11 cellular contexts compared by ENCODE assay signal in the genomic region with DNA sequence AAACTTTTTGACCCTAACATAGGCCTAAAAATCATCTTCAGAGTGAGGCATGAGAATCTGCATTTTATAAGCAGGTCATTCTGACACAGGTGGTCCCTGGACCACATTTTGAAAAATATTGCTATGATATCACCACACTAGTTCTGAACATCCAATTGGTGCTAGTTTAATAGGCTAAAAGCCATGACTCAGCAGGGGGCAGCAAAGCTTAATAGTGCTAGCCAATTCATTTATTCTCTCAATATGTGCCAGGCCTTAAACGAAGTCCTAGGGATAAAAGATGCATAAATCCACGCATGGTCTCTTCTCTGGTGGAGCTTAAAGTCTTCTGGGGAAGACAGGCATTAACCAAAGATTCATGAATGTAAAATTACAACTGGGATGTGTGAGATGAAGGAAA. TPM values are rescaled to one million over a fixed set of nuclear protein-coding genes. Genes with fewer than 3 reads are reported as not detected.
DNase-seq lines count a peak whose midpoint lies in the region; ATAC-seq and TF ChIP-seq lines count a peak whose summit lies in the region.
"Had no signal": no experiment of that assay in that cellular context is flagged by ENCODE, and none has a peak within 500 bp of the region (broad histone marks: within the 10 kb centered on the region; RNA-seq: fewer than 3 reads in every experiment).

No MANE protein-coding gene starts in this region.

- intact Hi-C loops in posterior vena cava (cut with DNase I): no loop called here

- no peaks in the 10 kb centered on the region for H3K27me3 ChIP-seq in lung (ENCODE audit: control insufficient read depth, insufficient read depth)

- DNase-seq in DMS53 treated with DMSO at 0.1 percent for 48 hours (lab: John Stamatoyannopoulos, UW; ENCODE audit: unreplicated experiment) (peak; percentile 16), amniotic stem cell (lab: John Stamatoyannopoulos, UW) (peak; percentile 10), lung (ENCODE audit: low spot score) (no peak), NCI-H1092 treated with DMSO at 0.1 percent for 48 hours (lab: John Stamatoyannopoulos, UW) (no peak), posterior vena cava (ENCODE audit: low spot score) (no peak)
- DNase-seq: activated CD4-positive, alpha-beta memory T cell treated with anti-CD3 and anti-CD28 coated beads, Interleukin-2, amount 10 ng/mL, durations not matched to agents 7 days and 5 days; left ventricle myocardium superior; stimulated activated naive B cell treated with anti-CD40 and anti-IgM and Interleukin-4, amounts not matched to agents 10 μg/mL and 1 μg/mL and 100 μg/mL, for 72 hours had no signal

- ATAC-seq in lung (ENCODE audit: insufficient read depth, low FRiP score): no peak
- ATAC-seq in GM19324 (IDR thresholded peaks at IDR 0.05; ENCODE audit: low FRiP score, unreplicated experiment): no peak
- ATAC-seq in GM18870 (IDR thresholded peaks at IDR 0.05; ENCODE audit: unreplicated experiment): no peak
- ATAC-seq: left ventricle myocardium superior had no signal

- no peak overlapping the region for H3K27ac ChIP-seq in lung (ENCODE audit: low read depth in 1 of 2, low read length in 1 of 2)

- TF ChIP-seq RAD21 in Ishikawa (IDR thresholded peaks at IDR 0.05; ENCODE audit: low read depth): peak; percentile 50

- no peaks in the 10 kb centered on the region for H3K4me1 ChIP-seq in lung (ENCODE audit: control insufficient read depth in 2 of 2, insufficient read depth in 2 of 2, low read length in 2 of 2)

- no peaks in the 10 kb centered on the region for H3K36me3 ChIP-seq in lung (ENCODE audit: control insufficient read depth in 2 of 2, insufficient read depth in 2 of 2, low read length in 2 of 2)

- TF ChIP-seq CTCF in lung (IDR thresholded peaks at IDR 0.05; ENCODE audit: control extremely low read depth, extremely low read depth): peak; percentile 27

- WGBS in lung, 2 donors: 28 to 44% methylated on average over 2 of the region's 2 CpGs

- H3K4me3 ChIP-seq in lung: no peak overlapping the region

- H3K9me3 ChIP-seq in lung (ENCODE audit: control insufficient read depth in 2 of 2, insufficient read depth in 1 of 2, low read length in 1 of 2): no peaks in the 10 kb centered on the region

- no peak for TF ChIP-seq EP300 in Ishikawa (IDR thresholded peaks at IDR 0.05; ENCODE audit: borderline replicate concordance)

TF ChIP-seq in Ishikawa, 13 proteins besides CTCF, POLR2A, EP300 and RAD21:
- TF ChIP-seq CREB1 (IDR thresholded peaks at IDR 0.05; ENCODE audit: low read depth): no peak
- no peak for TF ChIP-seq FOXM1 (IDR thresholded peaks at IDR 0.05; ENCODE audit: borderline replicate concordance, low read depth)
- TF ChIP-seq, protein P1, sequence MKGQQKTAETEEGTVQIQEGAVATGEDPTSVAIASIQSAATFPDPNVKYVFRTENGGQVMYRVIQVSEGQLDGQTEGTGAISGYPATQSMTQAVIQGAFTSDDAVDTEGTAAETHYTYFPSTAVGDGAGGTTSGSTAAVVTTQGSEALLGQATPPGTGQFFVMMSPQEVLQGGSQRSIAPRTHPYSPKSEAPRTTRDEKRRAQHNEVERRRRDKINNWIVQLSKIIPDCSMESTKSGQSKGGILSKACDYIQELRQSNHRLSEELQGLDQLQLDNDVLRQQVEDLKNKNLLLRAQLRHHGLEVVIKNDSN (IDR thresholded peaks at IDR 0.05): no peak
- TF ChIP-seq CEBPB (IDR thresholded peaks at IDR 0.05): no peak
- no peak for TF ChIP-seq ZBTB7A (IDR thresholded peaks at IDR 0.05; ENCODE audit: low read depth)
- no peak for TF ChIP-seq TCF12 (IDR thresholded peaks at IDR 0.05; ENCODE audit: low read depth)
- TF ChIP-seq, protein P2, sequence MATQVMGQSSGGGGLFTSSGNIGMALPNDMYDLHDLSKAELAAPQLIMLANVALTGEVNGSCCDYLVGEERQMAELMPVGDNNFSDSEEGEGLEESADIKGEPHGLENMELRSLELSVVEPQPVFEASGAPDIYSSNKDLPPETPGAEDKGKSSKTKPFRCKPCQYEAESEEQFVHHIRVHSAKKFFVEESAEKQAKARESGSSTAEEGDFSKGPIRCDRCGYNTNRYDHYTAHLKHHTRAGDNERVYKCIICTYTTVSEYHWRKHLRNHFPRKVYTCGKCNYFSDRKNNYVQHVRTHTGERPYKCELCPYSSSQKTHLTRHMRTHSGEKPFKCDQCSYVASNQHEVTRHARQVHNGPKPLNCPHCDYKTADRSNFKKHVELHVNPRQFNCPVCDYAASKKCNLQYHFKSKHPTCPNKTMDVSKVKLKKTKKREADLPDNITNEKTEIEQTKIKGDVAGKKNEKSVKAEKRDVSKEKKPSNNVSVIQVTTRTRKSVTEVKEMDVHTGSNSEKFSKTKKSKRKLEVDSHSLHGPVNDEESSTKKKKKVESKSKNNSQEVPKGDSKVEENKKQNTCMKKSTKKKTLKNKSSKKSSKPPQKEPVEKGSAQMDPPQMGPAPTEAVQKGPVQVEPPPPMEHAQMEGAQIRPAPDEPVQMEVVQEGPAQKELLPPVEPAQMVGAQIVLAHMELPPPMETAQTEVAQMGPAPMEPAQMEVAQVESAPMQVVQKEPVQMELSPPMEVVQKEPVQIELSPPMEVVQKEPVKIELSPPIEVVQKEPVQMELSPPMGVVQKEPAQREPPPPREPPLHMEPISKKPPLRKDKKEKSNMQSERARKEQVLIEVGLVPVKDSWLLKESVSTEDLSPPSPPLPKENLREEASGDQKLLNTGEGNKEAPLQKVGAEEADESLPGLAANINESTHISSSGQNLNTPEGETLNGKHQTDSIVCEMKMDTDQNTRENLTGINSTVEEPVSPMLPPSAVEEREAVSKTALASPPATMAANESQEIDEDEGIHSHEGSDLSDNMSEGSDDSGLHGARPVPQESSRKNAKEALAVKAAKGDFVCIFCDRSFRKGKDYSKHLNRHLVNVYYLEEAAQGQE (IDR thresholded peaks at IDR 0.05; ENCODE audit: low read depth): no peak
- no peak for TF ChIP-seq YY1 (IDR thresholded peaks at IDR 0.05; ENCODE audit: low read depth)

RNA-seq across cellular contexts. Expression of a gene that starts 10.2 kb away (rescaled TPM):
- total RNA-seq in lung (10 to 100 TPM; 31.1 to 47.9 TPM), posterior vena cava (10 to 100 TPM; 42.2 to 44.3 TPM)
- 10 to 100 TPM; 47.2 to 86.9 TPM for polyA plus RNA-seq in lung

RNA-seq across cellular contexts. Expression of a gene that starts 28.9 kb away (rescaled TPM):
- total RNA-seq in lung (10 to 100 TPM; 12.9 to 14.6 TPM), posterior vena cava (10 to 100 TPM in 1 of 2 donors, 1 to 10 TPM in 1; 8.5 to 10.1 TPM)
- polyA plus RNA-seq in lung: 1 to 10 TPM; 1.0 to 8.3 TPM

Comparison
In these comparisons a context has a peak if more than half of its experiments do, and no peak if none do; other contexts are left out.
1. DNase-seq: peak in DMS53 treated with DMSO at 0.1 percent for 48 hours (single experiment) and amniotic stem cell (single experiment); none in lung (single experiment), NCI-H1092 treated with DMSO at 0.1 percent for 48 hours (single experiment) and posterior vena cava (single experiment).